30 cellular contexts compared by ENCODE assay signal in the genomic region with DNA sequence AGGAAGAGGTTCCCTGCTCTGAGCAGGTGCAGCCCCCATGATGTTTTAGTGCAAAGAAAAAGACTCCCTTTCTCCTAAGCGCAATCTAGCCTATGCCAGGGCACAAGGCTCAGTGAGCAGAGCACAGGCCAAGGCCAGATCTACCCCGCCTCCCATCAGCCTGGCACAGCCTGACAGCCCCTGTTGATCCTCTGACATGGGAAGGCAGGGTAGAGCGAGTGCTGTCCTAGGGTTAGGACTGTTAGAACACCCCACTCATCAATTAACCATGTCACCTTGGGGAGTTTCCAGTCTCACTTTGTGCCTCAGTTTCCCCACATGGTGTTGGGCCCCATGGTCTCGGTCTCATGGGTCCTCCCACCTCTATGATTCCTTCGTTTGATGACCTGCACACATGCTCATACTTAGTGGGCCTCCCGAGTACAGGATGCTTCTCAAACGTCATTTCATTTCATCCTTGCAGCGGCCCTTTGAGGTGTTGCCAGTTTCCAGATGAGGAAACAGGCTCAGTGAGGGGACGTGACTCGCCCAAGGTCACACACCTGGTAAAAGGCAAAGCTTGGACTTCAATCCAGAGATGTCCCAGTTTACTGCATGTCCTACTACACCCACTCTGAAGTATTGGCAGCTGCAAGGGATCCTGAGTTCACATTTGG.
"Had no signal": no experiment of that assay in that cellular context is flagged by ENCODE, and none has a peak within 500 bp of the region (broad histone marks: within the 10 kb centered on the region; RNA-seq: fewer than 3 reads in every experiment).

No MANE protein-coding gene starts in this region.

- H3K4me3 ChIP-seq: PC-9, SJCRH30, SK-N-MC had no signal

- H3K27me3 ChIP-seq: SJCRH30 had no signal

- H2AFZ ChIP-seq: PC-9 had no signal

- H3K9me3 ChIP-seq: SJCRH30 had no signal

- DNase-seq: activated CD4-positive, alpha-beta T cell treated with anti-CD3 and anti-CD28 coated beads, Interleukin-2, amount 10 ng/mL, durations not matched to agents 24 days and 14 days; activated CD4-positive, alpha-beta T cell treated with anti-CD3 and anti-CD28 coated beads, Interleukin-2, amount 50 U/mL, for 4 hours; activated CD8-positive, alpha-beta T cell treated with anti-CD3 and anti-CD28 coated beads for 36 hours; activated effector memory CD4-positive, alpha-beta T cell treated with anti-CD3 and anti-CD28 coated beads, Interleukin-2, amount 50 U/mL, for 16 hours; activated naive CD4-positive, alpha-beta T cell; activated naive CD4-positive, alpha-beta T cell treated with anti-CD3 and anti-CD28 coated beads, Interleukin-2, amount 50 U/mL, for 16 hours; activated naive CD8-positive, alpha-beta T cell treated with anti-CD3 and anti-CD28 coated beads for 36 hours; activated T-cell treated with anti-CD3 and anti-CD28 coated beads, Interleukin-2, amount 50 U/mL, for 1 hour; activated T-cell treated with anti-CD3 and anti-CD28 coated beads, Interleukin-2, amount 50 U/mL, for 72 hours; amniotic stem cell; aorta; MM.1S; MV-4-11; NCI-H1092; NCI-H1436 treated with DMSO at 0.1 percent for 48 hours; NCI-H1694 treated with DMSO at 0.1 percent for 48 hours; NCI-H2029; NCI-H510A; NCI-H526; NCI-H748 treated with DMSO at 0.1 percent for 48 hours; NK-92 treated with Interleukin-12 subunit alpha and Interleukin-12 subunit beta, amount 100 ng/mL, for 24 hours; PC-9; SHP77; SJCRH30; T1000; WERI-Rb-1 had no signal

- H3K4me2 ChIP-seq: KMS-11, PC-9 had no signal

- ATAC-seq: activated CD8-positive, alpha-beta T cell treated with anti-CD3 and anti-CD28 coated beads for 36 hours; activated T-cell treated with anti-CD3 and anti-CD28 coated beads, Interleukin-2, amount 50 U/mL, for 72 hours; activated T-helper 17 cell treated with anti-CD3 and anti-CD28 coated beads, Interleukin-2, amount 50 U/mL, for 72 hours had no signal

- H3K36me3 ChIP-seq: SJCRH30, WERI-Rb-1 had no signal

- H3K27ac ChIP-seq: KMS-11, PC-9, SJCRH30, SK-N-MC, WERI-Rb-1 had no signal

- H3K9ac ChIP-seq: KMS-11 had no signal

- FAIRE-seq: RCC 7860 had no signal
